In genomic region chr9:136088939-136089696, GRCh38 we compare ENCODE assay signal across 13 cellular contexts. TPM values are rescaled to one million over a fixed set of nuclear protein-coding genes. Genes with fewer than 3 reads are reported as not detected.
A peak's percentile ranks its signal among the peaks of the same experiment; 100 is the strongest.
DNase-seq lines count a peak whose midpoint lies in the region; ATAC-seq and TF ChIP-seq lines count a peak whose summit lies in the region.
"Had no signal": no experiment of that assay in that cellular context is flagged by ENCODE, and none has a peak within 500 bp of the region (broad histone marks: within the 10 kb centered on the region; RNA-seq: fewer than 3 reads in every experiment).

No MANE protein-coding gene starts in this region.

- H3K4me3 Mint-ChIP-seq in T-helper 17 cell (no peak overlapping the region), type B pancreatic cell (no peak overlapping the region)
- H3K4me3 Mint-ChIP-seq: stimulated activated naive CD8-positive, alpha-beta T cell treated with anti-CD3 and anti-CD28 coated beads, Interleukin-15, Interleukin-2, amounts not matched to agents 100 ng/mL and 50 ng/mL, for 24 hours had no signal

- H3K9me3 Mint-ChIP-seq in type B pancreatic cell: no peaks in the 10 kb centered on the region
- H3K9me3 Mint-ChIP-seq: stimulated activated naive CD8-positive, alpha-beta T cell treated with anti-CD3 and anti-CD28 coated beads, Interleukin-15, Interleukin-2, amounts not matched to agents 100 ng/mL and 50 ng/mL, for 24 hours had no signal

- TF ChIP-seq CTCF in left lung (IDR thresholded peaks at IDR 0.05): no peak
- TF ChIP-seq CTCF in type B pancreatic cell (conservative IDR thresholded peaks at IDR 0.05): no peak

- intact Hi-C loops in left lung (cut with DNase I): no loop called here

- no peak overlapping the region for H3K4me3 ChIP-seq in left lung

- H3K27ac Mint-ChIP-seq in T-helper 17 cell: peak overlapping the region; percentile 34
- no peak overlapping the region for H3K27ac Mint-ChIP-seq in type B pancreatic cell
- H3K27ac Mint-ChIP-seq: stimulated activated naive CD8-positive, alpha-beta T cell treated with anti-CD3 and anti-CD28 coated beads, Interleukin-15, Interleukin-2, amounts not matched to agents 100 ng/mL and 50 ng/mL, for 24 hours had no signal

- peak; percentile 35 for ATAC-seq in T-helper 17 cell
- ATAC-seq in left lung: no peak
- ATAC-seq in GM21529 (IDR thresholded peaks at IDR 0.05; ENCODE audit: unreplicated experiment): no peak

- no peaks in the 10 kb centered on the region for H3K9me3 ChIP-seq in T-helper 17 cell (ENCODE audit: control insufficient read depth, low read length, poor library complexity, severe bottlenecking)
- H3K9me3 ChIP-seq in left lung: no peaks in the 10 kb centered on the region

- peaks cover 28% of the 10 kb centered on the region for H3K4me1 Mint-ChIP-seq in T-helper 17 cell
- H3K4me1 Mint-ChIP-seq in type B pancreatic cell (ENCODE audit: unreplicated experiment): peaks cover 24% of the 10 kb centered on the region

- H3K4me1 ChIP-seq in left lung: peaks cover 18 to 100% of the 10 kb centered on the region in 2 donors

- H3K36me3 Mint-ChIP-seq in T-helper 17 cell (ENCODE audit: low read depth) (no peaks in the 10 kb centered on the region), type B pancreatic cell (no peaks in the 10 kb centered on the region)

- peak overlapping the region in 1 of 2 donors; percentile 41 for H3K27ac ChIP-seq in left lung
- H3K27ac ChIP-seq: C4-2B had no signal

- peaks cover 0 to 14% of the 10 kb centered on the region in 2 donors for H3K36me3 ChIP-seq in left lung

- H3K27me3 Mint-ChIP-seq in T-helper 17 cell: no peaks in the 10 kb centered on the region
- H3K27me3 Mint-ChIP-seq in type B pancreatic cell: no peaks in the 10 kb centered on the region

- peak; percentile 1 for DNase-seq in stimulated activated CD4-positive, alpha-beta T cell treated with anti-CD3 and anti-CD28 coated beads, Interleukin-4, amount 100 ng/mL, for 1 hour
- no peak for DNase-seq in stimulated activated CD4-positive, alpha-beta T cell treated with anti-CD3 and anti-CD28 coated beads, Interleukin-1b, Interleukin-23, amount 100 ng/mL, for 48 hours
- DNase-seq in T-helper 17 cell (no peak), left lung (peak; percentile 32 to 74), DMS79 (lab: John Stamatoyannopoulos, UW) (no peak), type B pancreatic cell (ENCODE audit: extremely low spot score, unreplicated experiment) (no peak), GDM1 (lab: John Stamatoyannopoulos, UW) (no peak)
- DNase-seq: mammary epithelial cell, NCI-H1105, small intestine had no signal

- H3K27me3 ChIP-seq in left lung: no peaks in the 10 kb centered on the region

RNA-seq across cellular contexts. Expression of gene NACC2, which starts 6.0 kb away (rescaled TPM):
- 1 to 10 TPM; 5.8 to 5.9 TPM for total RNA-seq in T-helper 17 cell
- total RNA-seq in left lung: 10 to 100 TPM; 25.2 to 29.5 TPM
- 9.3 and 15.1 TPM in 2 replicates for total RNA-seq in type B pancreatic cell (ENCODE audit: low replicate concordance)

RNA-seq across cellular contexts. Expression of gene TMEM250, which starts 29.6 kb away (rescaled TPM):
- total RNA-seq in T-helper 17 cell (10 to 100 TPM; 17.9 to 21.8 TPM), left lung (10 to 100 TPM; 30.4 to 42.1 TPM), type B pancreatic cell (ENCODE audit: low replicate concordance) (37.9 and 53.7 TPM in 2 replicates)

Comparison
In these comparisons a context has a peak if more than half of its experiments do, and no peak if none do; other contexts are left out.
1. DNase-seq: peak in stimulated activated CD4-positive, alpha-beta T cell treated with anti-CD3 and anti-CD28 coated beads, Interleukin-4, amount 100 ng/mL, for 1 hour (single experiment) and left lung (2 of 2); none in stimulated activated CD4-positive, alpha-beta T cell treated with anti-CD3 and anti-CD28 coated beads, Interleukin-1b, Interleukin-23, amount 100 ng/mL, for 48 hours (single experiment), T-helper 17 cell (0 of 3), DMS79 (single experiment), type B pancreatic cell (single experiment) and GDM1 (single experiment).